In genomic region chr4:181830404-181831035, GRCh38 we compare ENCODE assay signal across 21 cellular contexts.
DNase-seq lines count a peak whose midpoint lies in the region; ATAC-seq and TF ChIP-seq lines count a peak whose summit lies in the region.
"Had no signal": no experiment of that assay in that cellular context is flagged by ENCODE, and none has a peak within 500 bp of the region (broad histone marks: within the 10 kb centered on the region; RNA-seq: fewer than 3 reads in every experiment).

No MANE protein-coding gene starts in this region.

- POLR2A ChIA-PET in PC-9 (lab: Charles Lee; ENCODE audit: unreplicated experiment), result no interaction called here

- H3F3A ChIP-seq in PC-9 (ENCODE audit: insufficient read depth, low read depth), result no peaks in the 10 kb centered on the region

- H3K9me3 ChIP-seq in OCI-LY3 (ENCODE audit: insufficient read depth, low read length), result no peaks in the 10 kb centered on the region
- no peaks in the 10 kb centered on the region for H3K9me3 ChIP-seq in PC-9 (ENCODE audit: insufficient read depth, low read depth)
- H3K9me3 ChIP-seq: sigmoid colon, SJCRH30, upper lobe of left lung had no signal

- peak overlapping the region; percentile 70 for H3K4me3 ChIP-seq in OCI-LY3 (ENCODE audit: low read length)
- H3K4me3 ChIP-seq in PC-9, result no peak overlapping the region
- H3K4me3 ChIP-seq: sigmoid colon, SJCRH30, upper lobe of left lung had no signal

- H3K4me1 ChIP-seq in OCI-LY3 (ENCODE audit: low read length) (peaks cover 11% of the 10 kb centered on the region), PC-9 (replicated peaks; ENCODE audit: insufficient read depth) (no peaks in the 10 kb centered on the region)
- H3K4me1 ChIP-seq: parathyroid adenoma, sigmoid colon, SJCRH30, upper lobe of left lung had no signal

- H3K36me3 ChIP-seq in OCI-LY3 (replicated peaks; ENCODE audit: low read depth, low read length) (no peaks in the 10 kb centered on the region), PC-9 (ENCODE audit: low read depth) (no peaks in the 10 kb centered on the region)
- H3K36me3 ChIP-seq: sigmoid colon, SJCRH30, upper lobe of left lung had no signal

- no peaks in the 10 kb centered on the region for H3K79me2 ChIP-seq in OCI-LY3 (ENCODE audit: low read length)
- H3K79me2 ChIP-seq in PC-9 (ENCODE audit: low read depth), result no peaks in the 10 kb centered on the region
- H3K79me2 ChIP-seq: parathyroid adenoma had no signal

- no peak for DNase-seq in PC-9
- DNase-seq: activated CD8-positive, alpha-beta memory T cell treated with anti-CD3 and anti-CD28 coated beads, Interleukin-2, amount 50 U/mL, for 48 hours; activated gamma-delta T cell; CD4-positive, alpha-beta memory T cell; DMS79; naive thymus-derived CD8-positive, alpha-beta T cell; NCI-H1694 treated with DMSO at 0.1 percent for 48 hours; NCI-H82; sigmoid colon; SJCRH30; stimulated activated naive CD8-positive, alpha-beta T cell treated with anti-CD3 and anti-CD28 coated beads, Interleukin-15, amount 100 ng/mL, for 72 hours; upper lobe of left lung had no signal

- intact Hi-C loops in PC-9 (cut with micrococcal nuclease; ENCODE audit: unreplicated experiment), result no loop called here

- H3K9ac ChIP-seq in OCI-LY3 (ENCODE audit: low read length), result peak overlapping the region; percentile 32; the same call in 1 of the 2 replicates
- H3K9ac ChIP-seq: parathyroid adenoma had no signal

- CTCF ChIA-PET in PC-9 (lab: Charles Lee), result no interaction called here

- ATAC-seq in GM18868 (IDR thresholded peaks at IDR 0.05; ENCODE audit: unreplicated experiment) (peak; percentile 91), GM21619 (IDR thresholded peaks at IDR 0.05; ENCODE audit: unreplicated experiment) (peak; percentile 60), HG03103 (IDR thresholded peaks at IDR 0.05; ENCODE audit: low read depth, unreplicated experiment) (peak; percentile 49), GM19397 (IDR thresholded peaks at IDR 0.05; ENCODE audit: unreplicated experiment) (no peak), HG03571 (IDR thresholded peaks at IDR 0.05; ENCODE audit: unreplicated experiment) (no peak), GM18517 (IDR thresholded peaks at IDR 0.05; ENCODE audit: unreplicated experiment) (no peak)
- ATAC-seq: naive thymus-derived CD8-positive, alpha-beta T cell; stimulated activated naive CD8-positive, alpha-beta T cell treated with anti-CD3 and anti-CD28 coated beads, Interleukin-15, amount 100 ng/mL, for 72 hours had no signal

- H4K20me1 ChIP-seq in OCI-LY3 (ENCODE audit: insufficient read depth, low read length), result no peaks in the 10 kb centered on the region
- no peaks in the 10 kb centered on the region for H4K20me1 ChIP-seq in PC-9 (ENCODE audit: insufficient read depth)

- H3K4me2 ChIP-seq in OCI-LY3 (ENCODE audit: low read length) (peak overlapping the region; percentile 84), PC-9 (no peak overlapping the region)

- TF ChIP-seq CTCF in OCI-LY3 (IDR thresholded peaks at IDR 0.05; ENCODE audit: low read depth, low read length) (no peak), PC-9 (conservative IDR thresholded peaks at IDR 0.05) (no peak)

- H2AFZ ChIP-seq in OCI-LY3 (ENCODE audit: low read depth, low read length), result peak overlapping the region; percentile 71; the same call in 1 of the 2 replicates
- H2AFZ ChIP-seq in PC-9, result no peak overlapping the region
- H2AFZ ChIP-seq: parathyroid adenoma had no signal

- no peaks in the 10 kb centered on the region for H3K27me3 ChIP-seq in OCI-LY3 (ENCODE audit: low read depth, low read length)
- H3K27me3 ChIP-seq in PC-9 (ENCODE audit: insufficient read depth, low read depth), result no peaks in the 10 kb centered on the region; the same call in none of the 2 replicates
- H3K27me3 ChIP-seq: sigmoid colon, SJCRH30, upper lobe of left lung had no signal

- BruUV-seq in PC-9 (replicated peaks; lab: Mats Ljungman, UMichigan), result no TSS peak

- H3K27ac ChIP-seq in OCI-LY3 (ENCODE audit: low read length), result no peak overlapping the region
- no peak overlapping the region for H3K27ac ChIP-seq in PC-9
- H3K27ac ChIP-seq: HL-60, parathyroid adenoma, sigmoid colon, SJCRH30, upper lobe of left lung had no signal

- H3K9me2 ChIP-seq in PC-9 (ENCODE audit: insufficient read depth), result no peaks in the 10 kb centered on the region

Comparison
In these comparisons a context has a peak if more than half of its experiments do, and no peak if none do; other contexts are left out.
1. ATAC-seq: peak in GM18868 (single experiment), GM21619 (single experiment) and HG03103 (single experiment); none in GM19397 (single experiment), HG03571 (single experiment) and GM18517 (single experiment).